Comparison of ENCODE assay signal across 8 cellular contexts in genomic region chr3:3127432-3128010, GRCh38. TPM values are rescaled to one million over a fixed set of nuclear protein-coding genes. Genes with fewer than 3 reads are reported as not detected.
DNase-seq lines count a peak whose midpoint lies in the region; ATAC-seq and TF ChIP-seq lines count a peak whose summit lies in the region.

No MANE protein-coding gene starts in this region.

- no peaks in the 10 kb centered on the region for H3K9me3 ChIP-seq in mucosa of rectum (ENCODE audit: control insufficient read depth in 2 of 2, low read length in 2 of 2)
- no peaks in the 10 kb centered on the region for H3K9me3 ChIP-seq in transverse colon

- TF ChIP-seq EP300 in transverse colon (IDR thresholded peaks at IDR 0.05; ENCODE audit: low read depth): no peak

- H3K27ac ChIP-seq in mucosa of rectum (ENCODE audit: low read depth in 2 of 2, low read length in 2 of 2) (peak overlapping the region; percentile 87 to 94), transverse colon (peak overlapping the region; percentile 89 to 94 (median 92))

- peaks cover 5 to 12% of the 10 kb centered on the region in 2 donors for H3K4me1 ChIP-seq in mucosa of rectum (ENCODE audit: control insufficient read depth in 2 of 2, insufficient read depth in 2 of 2, low read length in 2 of 2)
- peaks cover 6 to 17% (median 12%) of the 10 kb centered on the region in 4 donors for H3K4me1 ChIP-seq in transverse colon

- in situ Hi-C loops in transverse colon (cut with MboI; ENCODE audit: low pct_ligation_motif_present in 1 of 4, low pct_unique_long_range_greater_than_20kb in 1 of 4, low sequenced_read_pairs in 3 of 4): no loop called here

- peak overlapping the region; percentile 90 to 94 for H3K9ac ChIP-seq in mucosa of rectum (ENCODE audit: low read depth in 1 of 2, low read length in 2 of 2)

- H3K36me3 ChIP-seq in mucosa of rectum (ENCODE audit: control insufficient read depth in 2 of 2, insufficient read depth in 2 of 2, low read length in 2 of 2) (peaks cover 5 to 17% of the 10 kb centered on the region in 2 donors), transverse colon (peaks cover 0 to 20% (median 7%) of the 10 kb centered on the region in 4 donors)

- H3K4me3 ChIP-seq in mucosa of rectum (ENCODE audit: low read length in 2 of 2) (peak overlapping the region; percentile 94 to 96), transverse colon (peak overlapping the region; percentile 71 to 87 (median 82))

- DNase-seq in EL: peak; percentile 17
- peak in 4 of 5 experiments; percentile 20 to 80 (median 27) for DNase-seq in T-helper 2 cell
- peak; percentile 26 to 38 for DNase-seq in central memory CD8-positive, alpha-beta T cell (ENCODE audit: low spot score in 2 of 2)
- no peak for DNase-seq in transverse colon
- DNase-seq in UCSD-AML1 (lab: John Stamatoyannopoulos, UW; ENCODE audit: unreplicated experiment): no peak

- H3K27me3 ChIP-seq in mucosa of rectum (ENCODE audit: control insufficient read depth in 2 of 2, insufficient read depth in 2 of 2, low read length in 2 of 2) (no peaks in the 10 kb centered on the region), transverse colon (no peaks in the 10 kb centered on the region)

- ATAC-seq in HG02798 (IDR thresholded peaks at IDR 0.05; ENCODE audit: poor library complexity, unreplicated experiment) (peak; percentile 25), HG03097 (IDR thresholded peaks at IDR 0.05; ENCODE audit: low FRiP score, unreplicated experiment) (no peak)
- ATAC-seq in central memory CD8-positive, alpha-beta T cell (replicated peaks; ENCODE audit: extremely low read depth, poor library complexity, severe bottlenecking): peak; percentile 44

- peak overlapping the region; percentile 97 for H3K4me3 Mint-ChIP-seq in central memory CD8-positive, alpha-beta T cell

- intact Hi-C loops in transverse colon (cut with DNase I; ENCODE audit: low total_unique reads): no loop called here

- TF ChIP-seq CTCF in transverse colon (IDR thresholded peaks at IDR 0.05): no peak

- no peaks in the 10 kb centered on the region for H3K9me3 Mint-ChIP-seq in central memory CD8-positive, alpha-beta T cell

- TF ChIP-seq POLR2A in transverse colon (IDR thresholded peaks at IDR 0.05): no peak

- no peaks in the 10 kb centered on the region for H3K27me3 Mint-ChIP-seq in central memory CD8-positive, alpha-beta T cell

- peaks cover 36% of the 10 kb centered on the region for H3K36me3 Mint-ChIP-seq in central memory CD8-positive, alpha-beta T cell (ENCODE audit: insufficient read depth)

- WGBS in transverse colon (ENCODE audit: low coverage in 1 of 2), 2 donors: 11 to 15% methylated on average over 5 to 20 of the region's 20 CpGs

- peak overlapping the region; percentile 99 for H3K27ac Mint-ChIP-seq in central memory CD8-positive, alpha-beta T cell (ENCODE audit: low read depth)

- peaks cover 34% of the 10 kb centered on the region for H3K4me1 Mint-ChIP-seq in central memory CD8-positive, alpha-beta T cell

RNA-seq across cellular contexts. Expression of gene TRNT1, which starts 0.8 kb away (rescaled TPM):
- 10 to 100 TPM; 16.1 to 75.6 (median 23.9) TPM for total RNA-seq in transverse colon

RNA-seq across cellular contexts. Expression of gene IL5RA, which starts 17.3 kb away (rescaled TPM):
- under 1 TPM in 2 of 4 donors, not detected in 2; 0.27 to 0.95 TPM for total RNA-seq in transverse colon

RNA-seq across cellular contexts. Expression of gene CRBN, which starts 52.0 kb away (rescaled TPM):
- 100 to 1,000 TPM in 1 of 4 donors, 10 to 100 TPM in 3; 31.2 to 158 (median 83.0) TPM for total RNA-seq in transverse colon

Comparison
In these comparisons a context has a peak if more than half of its experiments do, and no peak if none do; other contexts are left out.
1. DNase-seq: peak in EL (single experiment), T-helper 2 cell (4 of 5) and central memory CD8-positive, alpha-beta T cell (2 of 2); none in transverse colon (single experiment) and UCSD-AML1 (single experiment).